Comparison of ENCODE assay signal across 29 cellular contexts in genomic region chr20:23918101-23918862, GRCh38. TPM values are rescaled to one million over a fixed set of nuclear protein-coding genes. Genes with fewer than 3 reads are reported as not detected.
DNase-seq lines count a peak whose midpoint lies in the region; ATAC-seq and TF ChIP-seq lines count a peak whose summit lies in the region.
"Had no signal": no experiment of that assay in that cellular context is flagged by ENCODE, and none has a peak within 500 bp of the region (broad histone marks: within the 10 kb centered on the region; RNA-seq: fewer than 3 reads in every experiment).

No MANE protein-coding gene starts in this region.

- peaks cover 47% of the 10 kb centered on the region for H3K4me1 Mint-ChIP-seq in stimulated activated naive CD8-positive, alpha-beta T cell treated with anti-CD3 and anti-CD28 coated beads, Interleukin-15, Interleukin-2, amounts not matched to agents 100 ng/mL and 50 ng/mL, for 24 hours (ENCODE audit: low read depth)
- H3K4me1 Mint-ChIP-seq in naive thymus-derived CD8-positive, alpha-beta T cell, result peaks cover 26 to 44% (median 32%) of the 10 kb centered on the region in 4 donors
- no peaks in the 10 kb centered on the region for H3K4me1 Mint-ChIP-seq in CD14-positive monocyte

- no peak overlapping the region for H3K4me3 ChIP-seq in coronary artery
- H3K4me3 ChIP-seq: BLaER1, GM12878, K562, SJSA1 had no signal

- H3K9me3 Mint-ChIP-seq in stimulated activated naive CD8-positive, alpha-beta T cell treated with anti-CD3 and anti-CD28 coated beads, Interleukin-15, Interleukin-2, amounts not matched to agents 100 ng/mL and 50 ng/mL, for 24 hours, result no peaks in the 10 kb centered on the region
- no peaks in the 10 kb centered on the region for H3K9me3 Mint-ChIP-seq in naive thymus-derived CD8-positive, alpha-beta T cell
- H3K9me3 Mint-ChIP-seq in CD14-positive monocyte, result no peaks in the 10 kb centered on the region
- H3K9me3 Mint-ChIP-seq: CD4-positive, alpha-beta memory T cell had no signal

- no peak for DNase-seq in stimulated activated naive CD8-positive, alpha-beta T cell treated with anti-CD3 and anti-CD28 coated beads, Interleukin-15, Interleukin-2, amounts not matched to agents 100 U/mL and 50 U/mL, for 24 hours
- DNase-seq in coronary artery (ENCODE audit: low spot score) (peak; percentile 63), H4 (ENCODE audit: low spot score) (no peak), CD14-positive monocyte (ENCODE audit: low spot score) (no peak), foreskin melanocyte (no peak)
- DNase-seq in naive thymus-derived CD8-positive, alpha-beta T cell, result no peak
- DNase-seq: CD4-positive, alpha-beta memory T cell; COR-L47; DMS53; GDM1; GOT3; HCEC 1CT; Kasumi-1; NCI-H1092 treated with DMSO at 0.1 percent for 48 hours; NCI-H1436 treated with DMSO at 0.1 percent for 48 hours; NCI-H187 treated with DMSO at 0.1 percent for 48 hours; NCI-H2171 treated with DMSO at 0.1 percent for 48 hours; NCI-H345; NCI-H526; Right ventricle myocardium superior; RPMI8226 had no signal

- H3K36me3 Mint-ChIP-seq in stimulated activated naive CD8-positive, alpha-beta T cell treated with anti-CD3 and anti-CD28 coated beads, Interleukin-15, Interleukin-2, amounts not matched to agents 100 ng/mL and 50 ng/mL, for 24 hours (ENCODE audit: low read depth), result no peaks in the 10 kb centered on the region
- peaks cover 0 to 2% (median 0%) of the 10 kb centered on the region in 3 donors for H3K36me3 Mint-ChIP-seq in naive thymus-derived CD8-positive, alpha-beta T cell
- H3K36me3 Mint-ChIP-seq in CD14-positive monocyte, result no peaks in the 10 kb centered on the region
- H3K36me3 Mint-ChIP-seq: CD4-positive, alpha-beta memory T cell had no signal

- intact Hi-C loops in CD14-positive monocyte (cut with micrococcal nuclease), result no loop called here

- H3K27ac Mint-ChIP-seq in stimulated activated naive CD8-positive, alpha-beta T cell treated with anti-CD3 and anti-CD28 coated beads, Interleukin-15, Interleukin-2, amounts not matched to agents 100 ng/mL and 50 ng/mL, for 24 hours, result peak overlapping the region; percentile 11
- H3K27ac Mint-ChIP-seq in naive thymus-derived CD8-positive, alpha-beta T cell, result peak overlapping the region in 6 of 10 donors; percentile 18 to 81 (median 76)
- H3K27ac Mint-ChIP-seq in CD14-positive monocyte, result peak overlapping the region in 1 of 7 donors; percentile 42

- POLR2A ChIA-PET in naive thymus-derived CD8-positive, alpha-beta T cell (lab: Charles Lee), result interaction anchor here (1.5 to 1.9 kb wide), 2 partner anchors 9 to 13 kb away, joined by 4 to 5 read pairs; no protein-coding TSS in a partner anchor

- no peak overlapping the region for H3K27ac ChIP-seq in coronary artery
- H3K27ac ChIP-seq: BLaER1, SJSA1 had no signal

- no peak for ATAC-seq in stimulated activated naive CD8-positive, alpha-beta T cell treated with anti-CD3 and anti-CD28 coated beads, Interleukin-15, Interleukin-2, amounts not matched to agents 100 U/mL and 50 U/mL, for 24 hours
- ATAC-seq in naive thymus-derived CD8-positive, alpha-beta T cell, result no peak
- ATAC-seq: GM12878, K562 had no signal

- H3K4me3 Mint-ChIP-seq in stimulated activated naive CD8-positive, alpha-beta T cell treated with anti-CD3 and anti-CD28 coated beads, Interleukin-15, Interleukin-2, amounts not matched to agents 100 ng/mL and 50 ng/mL, for 24 hours, result no peak overlapping the region
- peak overlapping the region in 3 of 10 donors; percentile 4 to 57 (median 35) for H3K4me3 Mint-ChIP-seq in naive thymus-derived CD8-positive, alpha-beta T cell
- no peak overlapping the region for H3K4me3 Mint-ChIP-seq in CD14-positive monocyte
- H3K4me3 Mint-ChIP-seq: CD4-positive, alpha-beta memory T cell had no signal

- H3K27me3 Mint-ChIP-seq in stimulated activated naive CD8-positive, alpha-beta T cell treated with anti-CD3 and anti-CD28 coated beads, Interleukin-15, Interleukin-2, amounts not matched to agents 100 ng/mL and 50 ng/mL, for 24 hours, result no peaks in the 10 kb centered on the region
- peaks cover 0 to 4% (median 0%) of the 10 kb centered on the region in 5 donors for H3K27me3 Mint-ChIP-seq in naive thymus-derived CD8-positive, alpha-beta T cell
- peaks cover 0 to 2% (median 2%) of the 10 kb centered on the region in 3 donors for H3K27me3 Mint-ChIP-seq in CD14-positive monocyte (ENCODE audit: low read depth in 3 of 3)

- TF ChIP-seq CTCF in coronary artery (IDR thresholded peaks at IDR 0.05), result no peak
- TF ChIP-seq CTCF in CD14-positive monocyte (IDR thresholded peaks at IDR 0.05), result no peak

RNA-seq across cellular contexts. Expression of gene CST5, which starts 38.7 kb away (rescaled TPM):
- not detected for total RNA-seq in naive thymus-derived CD8-positive, alpha-beta T cell
- not detected for polyA plus RNA-seq in naive thymus-derived CD8-positive, alpha-beta T cell
- not detected in 2 replicates for total RNA-seq in H4 (2014; rRNA removed; shearing (Covaris generic))
- not detected for polyA plus RNA-seq in CD14-positive monocyte
- total RNA-seq: A172; CD4-positive, alpha-beta memory T cell; GM12878; K562; M059J; Right ventricle myocardium superior; SJSA1 had no signal
- polyA plus RNA-seq: AG04450; CD4-positive, alpha-beta memory T cell; GM12878; K562 had no signal
